ENCODE assay signal across 15 cellular contexts in the genomic region with DNA sequence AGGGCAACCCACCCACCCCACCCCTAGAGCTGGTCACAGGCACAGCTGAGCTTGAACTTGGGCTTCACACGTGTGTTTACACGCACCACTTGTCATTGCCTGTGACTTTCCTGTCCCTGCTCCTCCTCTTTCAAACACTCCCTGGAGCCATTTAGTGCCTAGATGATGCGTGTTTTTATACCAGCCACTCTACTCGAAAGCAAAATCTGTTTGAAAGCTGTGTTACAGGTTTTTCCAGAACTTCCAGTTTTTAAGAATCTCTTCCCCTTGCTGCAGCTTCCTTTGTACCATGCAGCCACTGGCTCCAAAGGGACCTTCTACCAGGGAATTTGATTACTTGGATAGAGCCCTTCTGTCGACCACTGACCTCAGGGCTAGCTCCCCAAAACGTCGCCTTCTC.
DNase-seq lines count a peak whose midpoint lies in the region; ATAC-seq, FAIRE-seq and TF ChIP-seq lines count a peak whose summit lies in the region.
"Had no signal": no experiment of that assay in that cellular context is flagged by ENCODE, and none has a peak within 500 bp of the region (broad histone marks: within the 10 kb centered on the region; RNA-seq: fewer than 3 reads in every experiment).

No MANE protein-coding gene starts in this region.

- TF ChIP-seq CTCF in left ventricle myocardium inferior (IDR thresholded peaks at IDR 0.05; ENCODE audit: borderline replicate concordance) (no peak), heart right ventricle (IDR thresholded peaks at IDR 0.05) (no peak), astrocyte (IDR thresholded peaks at IDR 0.05; ENCODE audit: insufficient read depth, low read depth, low read length) (no peak), type B pancreatic cell (conservative IDR thresholded peaks at IDR 0.05) (no peak), GM20000 (IDR thresholded peaks at IDR 0.05; ENCODE audit: extremely low read depth, missing control alignments) (no peak), vagina (IDR thresholded peaks at IDR 0.05) (no peak)

- peaks cover 6% of the 10 kb centered on the region for H3K4me1 ChIP-seq in left ventricle myocardium inferior
- H3K4me1 ChIP-seq in heart right ventricle, result peaks cover 0 to 13% (median 0%) of the 10 kb centered on the region in 9 donors
- peaks cover 3% of the 10 kb centered on the region for H3K4me1 ChIP-seq in astrocyte (ENCODE audit: insufficient read depth, low read length)
- no peaks in the 10 kb centered on the region for H3K4me1 ChIP-seq in vagina
- H3K4me1 ChIP-seq: adrenal gland had no signal

- TF ChIP-seq POLR2A in vagina (IDR thresholded peaks at IDR 0.05), result no peak

- H3K27ac ChIP-seq in left ventricle myocardium inferior (replicated peaks), result peak overlapping the region; percentile 58
- H3K27ac ChIP-seq in heart right ventricle, result peak overlapping the region in 5 of 10 donors; percentile 13 to 65 (median 52)
- no peak overlapping the region for H3K27ac ChIP-seq in astrocyte (ENCODE audit: low read depth, low read length)
- H3K27ac ChIP-seq in vagina, result no peak overlapping the region
- H3K27ac ChIP-seq: adrenal gland had no signal

- intact Hi-C loops in left ventricle myocardium inferior (cut with micrococcal nuclease), result no loop called here
- intact Hi-C loops in heart right ventricle (cut with DNase I), result no loop called here
- intact Hi-C loops in left colon (cut with DNase I, micrococcal nuclease), result no loop called here
- intact Hi-C loops in vagina (cut with DNase I), result no loop called here

- H3K36me3 ChIP-seq in left ventricle myocardium inferior (no peaks in the 10 kb centered on the region), heart right ventricle (no peaks in the 10 kb centered on the region), astrocyte (ENCODE audit: insufficient read depth, low read length) (no peaks in the 10 kb centered on the region), vagina (no peaks in the 10 kb centered on the region)
- H3K36me3 ChIP-seq: adrenal gland had no signal

- H3K4me1 Mint-ChIP-seq in astrocyte (ENCODE audit: low read depth, unreplicated experiment) (no peaks in the 10 kb centered on the region), type B pancreatic cell (ENCODE audit: unreplicated experiment) (peaks cover 29% of the 10 kb centered on the region)

- ATAC-seq in heart right ventricle (no peak), left colon (peak; percentile 67), GM18909 (IDR thresholded peaks at IDR 0.05; ENCODE audit: poor library complexity, unreplicated experiment) (no peak)
- ATAC-seq: activated T-cell treated with anti-CD3 and anti-CD28 coated beads, Interleukin-2, amount 50 U/mL, for 4 hours had no signal

- DNase-seq in left ventricle myocardium inferior (no peak), heart right ventricle (no peak), astrocyte (ENCODE audit: low read depth) (no peak), left colon (no peak), type B pancreatic cell (ENCODE audit: extremely low spot score, unreplicated experiment) (no peak), GM20000 (ENCODE audit: low spot score) (no peak), vagina (ENCODE audit: extremely low spot score in 2 of 2) (no peak)
- DNase-seq: activated CD4-positive, CD25-positive, alpha-beta regulatory T cell treated with anti-CD3 and anti-CD28 coated beads, Interleukin-2, amount 50 U/mL, for 72 hours; activated T-cell treated with anti-CD3 and anti-CD28 coated beads, Interleukin-2, amount 50 U/mL, for 4 hours; adrenal gland; left ventricle myocardium superior; NCI-H1694 treated with DMSO at 0.1 percent for 48 hours; nucleus accumbens; stimulated activated CD8-positive, alpha-beta memory T cell treated with anti-CD3 and anti-CD28 coated beads, Interleukin-4, amount 100 ng/mL, for 48 hours had no signal

- H3K4me2 ChIP-seq in astrocyte (ENCODE audit: low read length), result peak overlapping the region; percentile 45

- WGBS in heart right ventricle, 2 donors, result 77 to 79% methylated on average over 7 of the region's 7 CpGs

- no peak overlapping the region for H3K4me3 ChIP-seq in left ventricle myocardium inferior
- no peak overlapping the region for H3K4me3 ChIP-seq in heart right ventricle
- H3K4me3 ChIP-seq in astrocyte (ENCODE audit: insufficient read depth, low read depth, low read length), result no peak overlapping the region
- H3K4me3 ChIP-seq in vagina, result no peak overlapping the region
- H3K4me3 ChIP-seq: adrenal gland had no signal

- FAIRE-seq in astrocyte (lab: Jason Lieb, UNC), result no peak

- H2AFZ ChIP-seq in astrocyte (ENCODE audit: low read depth, low read length), result no peak overlapping the region

- H3K36me3 Mint-ChIP-seq in astrocyte (ENCODE audit: low read depth, unreplicated experiment) (no peaks in the 10 kb centered on the region), type B pancreatic cell (no peaks in the 10 kb centered on the region)

- H3K4me3 Mint-ChIP-seq in astrocyte (ENCODE audit: unreplicated experiment), result no peak overlapping the region
- peak overlapping the region; percentile 82 for H3K4me3 Mint-ChIP-seq in type B pancreatic cell
- H3K4me3 Mint-ChIP-seq: activated T-cell treated with anti-CD3 and anti-CD28 coated beads, Interleukin-2, amount 50 U/mL, for 4 hours had no signal

- H3K27ac Mint-ChIP-seq in astrocyte (ENCODE audit: unreplicated experiment), result no peak overlapping the region
- H3K27ac Mint-ChIP-seq in type B pancreatic cell, result peak overlapping the region; percentile 91

- no peaks in the 10 kb centered on the region for H3K9me3 Mint-ChIP-seq in astrocyte (ENCODE audit: unreplicated experiment)
- H3K9me3 Mint-ChIP-seq in type B pancreatic cell, result peaks cover 4% of the 10 kb centered on the region
- H3K9me3 Mint-ChIP-seq: activated T-cell treated with anti-CD3 and anti-CD28 coated beads, Interleukin-2, amount 50 U/mL, for 4 hours had no signal

- H3K27me3 Mint-ChIP-seq in astrocyte (ENCODE audit: low read depth, unreplicated experiment) (peaks cover 21% of the 10 kb centered on the region), type B pancreatic cell (no peaks in the 10 kb centered on the region)

- H3K79me2 ChIP-seq in astrocyte (ENCODE audit: insufficient read depth, low read length), result no peaks in the 10 kb centered on the region

- H3K27me3 ChIP-seq in left ventricle myocardium inferior (ENCODE audit: low read depth) (no peaks in the 10 kb centered on the region), heart right ventricle (no peaks in the 10 kb centered on the region), astrocyte (ENCODE audit: insufficient read depth, low read length) (no peaks in the 10 kb centered on the region), vagina (no peaks in the 10 kb centered on the region)
- H3K27me3 ChIP-seq: adrenal gland had no signal

- H3K9me3 ChIP-seq in left ventricle myocardium inferior (replicated peaks) (no peaks in the 10 kb centered on the region), heart right ventricle (no peaks in the 10 kb centered on the region), astrocyte (ENCODE audit: insufficient read depth, low read depth, low read length) (no peaks in the 10 kb centered on the region), vagina (no peaks in the 10 kb centered on the region)
- H3K9me3 ChIP-seq: adrenal gland had no signal

- H3K9ac ChIP-seq in astrocyte (ENCODE audit: low read length), result no peak overlapping the region

- H4K20me1 ChIP-seq in astrocyte (ENCODE audit: insufficient read depth, low read length), result no peaks in the 10 kb centered on the region
